Comparison of ENCODE assay signal across 21 cellular contexts in genomic region chr6:4543596-4543995, GRCh38.
"Had no signal": no experiment of that assay in that cellular context is flagged by ENCODE, and none has a peak within 500 bp of the region (broad histone marks: within the 10 kb centered on the region; RNA-seq: fewer than 3 reads in every experiment).

No MANE protein-coding gene starts in this region.

- DNase-seq: activated CD4-positive, alpha-beta memory T cell treated with anti-CD3 and anti-CD28 coated beads for 36 hours; activated CD4-positive, alpha-beta T cell treated with anti-CD3 and anti-CD28 coated beads, Interleukin-2, amount 10 ng/mL, durations not matched to agents 24 days and 14 days; activated CD4-positive, CD25-positive, alpha-beta regulatory T cell treated with anti-CD3 and anti-CD28 coated beads, Interleukin-2, amount 50 U/mL, for 72 hours; activated CD8-positive, alpha-beta memory T cell treated with anti-CD3 and anti-CD28 coated beads, Interleukin-2, amount 50 U/mL, for 4 hours; activated effector memory CD4-positive, alpha-beta T cell treated with anti-CD3 and anti-CD28 coated beads, Interleukin-2, amount 50 U/mL, for 16 hours; activated naive CD4-positive, alpha-beta T cell treated with anti-CD3 and anti-CD28 coated beads for 36 hours; activated naive CD8-positive, alpha-beta T cell treated with anti-CD3 and anti-CD28 coated beads, Interleukin-2, amount 10 ng/mL, durations not matched to agents 7 days and 5 days; activated T-cell treated with anti-CD3 and anti-CD28 coated beads, Interleukin-2, amount 50 U/mL, for 1 hour; amniotic stem cell; effector memory CD8-positive, alpha-beta T cell; foreskin melanocyte; naive thymus-derived CD8-positive, alpha-beta T cell; occipital lobe; right cardiac atrium; stimulated activated CD4-positive, alpha-beta T cell treated with anti-CD3 and anti-CD28 coated beads, Interleukin-15, amount 100 ng/mL, for 24 hours; stimulated activated CD4-positive, alpha-beta T cell treated with anti-CD3 and anti-CD28 coated beads, Interleukin-2, amount 100 ng/mL, for 24 hours; stimulated activated naive B cell treated with anti-CD40 and anti-IgM and Interleukin-4, amounts not matched to agents 10 μg/mL and 1 μg/mL and 100 μg/mL, for 72 hours; stomach; T-cell; thyroid gland; upper lobe of left lung had no signal
